ENCODE assay signal across 9 cellular contexts in genomic region chr12:106584104-106585064, GRCh38. TPM values are rescaled to one million over a fixed set of nuclear protein-coding genes. Genes with fewer than 3 reads are reported as not detected.
DNase-seq lines count a peak whose midpoint lies in the region; TF ChIP-seq lines count a peak whose summit lies in the region.
"Had no signal": no experiment of that assay in that cellular context is flagged by ENCODE, and none has a peak within 500 bp of the region (broad histone marks: within the 10 kb centered on the region; RNA-seq: fewer than 3 reads in every experiment).

No MANE protein-coding gene starts in this region.

- H3K27ac ChIP-seq in parathyroid adenoma = no peak overlapping the region

- TF ChIP-seq CTCF in parathyroid adenoma (IDR thresholded peaks at IDR 0.05) = no peak

- H3K36me3 ChIP-seq in parathyroid adenoma (ENCODE audit: control insufficient read depth, insufficient read depth, low read length) = no peaks in the 10 kb centered on the region

- H3K4me2 ChIP-seq in parathyroid adenoma (ENCODE audit: low read length) = peak overlapping the region; percentile 34

- H3K79me2 ChIP-seq in parathyroid adenoma = no peaks in the 10 kb centered on the region

- no peak overlapping the region for H3K4me3 ChIP-seq in parathyroid adenoma (ENCODE audit: low read depth, low read length)

- H3K27me3 ChIP-seq in parathyroid adenoma (ENCODE audit: control insufficient read depth, insufficient read depth, low read length) = peaks cover 17% of the 10 kb centered on the region

- H3K4me1 ChIP-seq in parathyroid adenoma = no peaks in the 10 kb centered on the region

- no peak overlapping the region for H2AFZ ChIP-seq in parathyroid adenoma

- peak; percentile 7 to 53 (median 39) for DNase-seq in NCI-H1417 (lab: John Stamatoyannopoulos, UW)
- no peak for DNase-seq in NCI-H1417 treated with DMSO at 0.1 percent for 48 hours (lab: John Stamatoyannopoulos, UW)
- DNase-seq in M059J (ENCODE audit: low read depth) = peak; percentile 18
- DNase-seq in dermis blood vessel endothelial cell = peak; percentile 17
- DNase-seq in iPS-NIHi7 (ENCODE audit: extremely low spot score) = no peak
- DNase-seq in glomerular visceral epithelial cell (ENCODE audit: extremely low spot score) = no peak
- DNase-seq in A172 (ENCODE audit: low spot score) = no peak
- DNase-seq: activated B cell treated with CpG ODN at 0.5 μM for 24 hours had no signal

- no peaks in the 10 kb centered on the region for H3K9me3 ChIP-seq in parathyroid adenoma (ENCODE audit: control insufficient read depth, low read length)

- no peak overlapping the region for H3K9ac ChIP-seq in parathyroid adenoma

RNA-seq across cellular contexts. Expression of gene RFX4, which starts 1.6 kb away (rescaled TPM):
- total RNA-seq in M059J (2014; rRNA removed; shearing (Covaris generic)) = not detected in 2 replicates
- total RNA-seq in dermis blood vessel endothelial cell = not detected in 2 replicates
- not detected in 2 replicates for total RNA-seq in A172 (2014; rRNA removed; shearing (Covaris generic))
- total RNA-seq: activated B cell treated with CpG ODN at 0.5 μM for 24 hours had no signal

Comparison
In these comparisons a context has a peak if more than half of its experiments do, and no peak if none do; other contexts are left out.
1. DNase-seq: peak in NCI-H1417 (3 of 3), M059J (single experiment) and dermis blood vessel endothelial cell (single experiment); none in NCI-H1417 treated with DMSO at 0.1 percent for 48 hours (single experiment), iPS-NIHi7 (single experiment), glomerular visceral epithelial cell (single experiment) and A172 (single experiment).